ENCODE assay signal across 25 cellular contexts in the genomic region with DNA sequence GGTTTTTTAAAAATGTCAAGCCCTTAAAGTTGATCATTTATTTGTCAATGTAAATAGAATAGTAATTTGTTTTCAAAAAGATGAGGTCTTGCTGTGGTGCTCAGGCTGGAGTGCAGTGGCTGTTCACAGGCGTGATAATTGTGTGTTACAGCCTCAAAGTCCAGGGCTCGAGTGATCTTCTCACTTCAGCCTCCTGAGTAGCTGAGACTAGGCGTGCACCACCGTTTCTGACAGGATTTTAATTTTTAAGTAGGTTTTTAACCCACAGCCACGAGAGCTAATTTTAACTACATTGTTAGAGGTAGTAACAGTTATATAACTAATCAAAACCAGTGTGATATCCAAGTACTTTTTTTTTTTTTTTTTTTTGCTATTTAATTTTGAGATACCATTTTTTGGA. TPM values are rescaled to one million over a fixed set of nuclear protein-coding genes. Genes with fewer than 3 reads are reported as not detected.
"Had no signal": no experiment of that assay in that cellular context is flagged by ENCODE, and none has a peak within 500 bp of the region (broad histone marks: within the 10 kb centered on the region; RNA-seq: fewer than 3 reads in every experiment).

No MANE protein-coding gene starts in this region.

- DNase-seq: colonic mucosa; cortex of kidney; effector CD8-positive, alpha-beta T cell; effector memory CD8-positive, alpha-beta T cell; endodermal cell; erythroblast; esophagus squamous epithelium; heart left ventricle; immature natural killer cell; islet precursor cell; left cardiac atrium; left lung; left ventricle myocardium superior; lower lobe of right lung; mucosa of descending colon; naive thymus-derived CD4-positive, alpha-beta T cell had no signal

- H3K4me1 ChIP-seq: colonic mucosa, esophagus squamous epithelium, gastroesophageal sphincter, heart left ventricle, lower lobe of right lung had no signal

- H3K9me3 ChIP-seq: colonic mucosa, esophagus squamous epithelium, gastroesophageal sphincter, heart left ventricle, left lung, lower lobe of right lung, mucosa of descending colon had no signal

- H3K36me3 ChIP-seq: colonic mucosa had no signal

- FAIRE-seq: endometrium had no signal

- H3K4me3 ChIP-seq: colonic mucosa, esophagus squamous epithelium, gastroesophageal sphincter, heart left ventricle, hepatocyte, left lung, lower lobe of right lung, mucosa of descending colon had no signal

- H3K27ac ChIP-seq: colonic mucosa, epithelial cell of prostate, esophagus squamous epithelium, gastroesophageal sphincter, heart left ventricle, hepatocyte, left lung, lower lobe of right lung had no signal

RNA-seq across cellular contexts. Expression of gene CNMD, which starts 43.1 kb away (rescaled TPM):
- total RNA-seq: dermis microvascular lymphatic vessel endothelial cell; esophagus mucosa; esophagus squamous epithelium; gastroesophageal sphincter; heart left ventricle; left cardiac atrium; left lung; left ventricle myocardium superior; lower leg skin; lower lobe of right lung; lung microvascular endothelial cell; mesenteric fat pad; naive thymus-derived CD4-positive, alpha-beta T cell had no signal
- polyA plus RNA-seq: heart left ventricle, hepatocyte, immature natural killer cell had no signal
